Comparison of ENCODE assay signal across 1 cellular context in genomic region chr22:48397531-48398180, GRCh38.
TF ChIP-seq lines count a peak whose summit lies in the region.

No MANE protein-coding gene starts in this region.

TF ChIP-seq in WTC11, 78 proteins besides CTCF, POLR2A, EP300 and RAD21 (continued from another document):
- no peak for TF ChIP-seq STAT6 (CRISPR knock-in tag; conservative IDR thresholded peaks at IDR 0.05; ENCODE audit: low read depth)
- TF ChIP-seq RELA (CRISPR knock-in tag; IDR thresholded peaks at IDR 0.05; ENCODE audit: borderline replicate concordance), result no peak
- TF ChIP-seq FOXK1 (CRISPR knock-in tag; IDR thresholded peaks at IDR 0.05), result no peak
